8 cellular contexts compared by ENCODE assay signal in genomic region chr1:201709564-201710295, GRCh38.
DNase-seq lines count a peak whose midpoint lies in the region; ATAC-seq and TF ChIP-seq lines count a peak whose summit lies in the region.

No MANE protein-coding gene starts in this region.

- in situ Hi-C loops in ACHN (cut with HindIII; ENCODE audit: low pct_ligation_motif_present, low pct_unique_long_range_greater_than_20kb, low sequenced_read_pairs), result no loop called here
- in situ Hi-C loops in GM13976 (cut with MboI; ENCODE audit: low sequenced_read_pairs, unreplicated experiment), result loop anchor here (10.0 kb wide), 1 partner anchor 75 kb away; no protein-coding TSS in a partner anchor

- no peaks in the 10 kb centered on the region for H3K9me3 ChIP-seq in RWPE2 (ENCODE audit: severe bottlenecking)
- no peaks in the 10 kb centered on the region for H3K9me3 ChIP-seq in cardiac muscle cell (ENCODE audit: low read depth)
- H3K9me3 ChIP-seq in prostate gland, result no peaks in the 10 kb centered on the region

- peak overlapping the region; percentile 95 for H3K27ac ChIP-seq in RWPE2 (ENCODE audit: poor library complexity, severe bottlenecking)
- peak overlapping the region; percentile 51 for H3K27ac ChIP-seq in cardiac muscle cell
- H3K27ac ChIP-seq in prostate gland, result no peak overlapping the region

- intact Hi-C loops in prostate gland (cut with DNase I), result loop anchor here (1.0 kb wide), 1 partner anchor 84 kb away; no protein-coding TSS in a partner anchor

- H3K27me3 ChIP-seq in RWPE2 (ENCODE audit: insufficient read depth, poor library complexity, severe bottlenecking) (no peaks in the 10 kb centered on the region), cardiac muscle cell (no peaks in the 10 kb centered on the region), prostate gland (replicated peaks; ENCODE audit: insufficient read depth) (no peaks in the 10 kb centered on the region)

- ATAC-seq in HG03439 (IDR thresholded peaks at IDR 0.05; ENCODE audit: unreplicated experiment) (peak; percentile 66), RWPE2 (ENCODE audit: low read depth) (peak; percentile 66), HG03280 (IDR thresholded peaks at IDR 0.05; ENCODE audit: unreplicated experiment) (no peak)

- DNase-seq in ACHN (peak; percentile 66), GM13976 (ENCODE audit: low spot score) (peak; percentile 82), RWPE2 (ENCODE audit: low spot score) (no peak), cardiac muscle cell (ENCODE audit: low read depth in 1 of 2, low spot score in 1 of 2) (peak; percentile 74 to 77), prostate gland (ENCODE audit: low spot score) (peak; percentile 51)
- peak in 3 of 4 experiments; percentile 25 to 39 (median 36) for DNase-seq in activated naive CD4-positive, alpha-beta T cell (lab: John Stamatoyannopoulos, UW)

- H3K4me1 ChIP-seq in RWPE2 (ENCODE audit: insufficient read depth, poor library complexity, severe bottlenecking) (peaks cover 32% of the 10 kb centered on the region), cardiac muscle cell (ENCODE audit: low read depth) (peaks cover 25% of the 10 kb centered on the region), prostate gland (replicated peaks) (no peaks in the 10 kb centered on the region)

- no peak for TF ChIP-seq POLR2A in prostate gland (IDR thresholded peaks at IDR 0.05)

- 65% methylated on average over 4 of the region's 4 CpGs for WGBS in prostate gland

- H3K4me3 ChIP-seq in RWPE2 (ENCODE audit: severe bottlenecking), result no peak overlapping the region
- H3K4me3 ChIP-seq in cardiac muscle cell, result no peak overlapping the region
- no peak overlapping the region for H3K4me3 ChIP-seq in prostate gland

- H3K36me3 ChIP-seq in RWPE2 (ENCODE audit: low read depth), result no peaks in the 10 kb centered on the region
- no peaks in the 10 kb centered on the region for H3K36me3 ChIP-seq in cardiac muscle cell
- no peaks in the 10 kb centered on the region for H3K36me3 ChIP-seq in prostate gland

- TF ChIP-seq CTCF in GM13976 (IDR thresholded peaks at IDR 0.05; ENCODE audit: borderline replicate concordance, control extremely low read depth, extremely low read depth, insufficient read depth, missing control alignments), result peak; percentile 90
- TF ChIP-seq CTCF in RWPE2 (IDR thresholded peaks at IDR 0.05; ENCODE audit: poor library complexity, severe bottlenecking), result peak; percentile 95
- peak; percentile 72 for TF ChIP-seq CTCF in cardiac muscle cell (IDR thresholded peaks at IDR 0.05; ENCODE audit: low read depth, low read length)
- TF ChIP-seq CTCF in prostate gland (IDR thresholded peaks at IDR 0.05), result peak; percentile 85 to 92 (median 86)

Comparison
In these comparisons a context has a peak if more than half of its experiments do, and no peak if none do; other contexts are left out.
1. H3K27ac ChIP-seq: peak in RWPE2 (single experiment) and cardiac muscle cell (single experiment); none in prostate gland (0 of 2).
2. Peak in every context shown above with its lines, with median percentiles within 50 percentile points of each other: CTCF ChIP-seq.